In genomic region chr6:32845381-32845884, GRCh38 we compare ENCODE assay signal across 9 cellular contexts. TPM values are rescaled to one million over a fixed set of nuclear protein-coding genes. Genes with fewer than 3 reads are reported as not detected.
DNase-seq lines count a peak whose midpoint lies in the region; ATAC-seq and TF ChIP-seq lines count a peak whose summit lies in the region.
"Had no signal": no experiment of that assay in that cellular context is flagged by ENCODE, and none has a peak within 500 bp of the region (broad histone marks: within the 10 kb centered on the region; RNA-seq: fewer than 3 reads in every experiment).

No MANE protein-coding gene starts in this region.

- no peaks in the 10 kb centered on the region for H3K27me3 Mint-ChIP-seq in activated T-cell treated with anti-CD3 and anti-CD28 coated beads, Interleukin-2, amount 50 U/mL, for 72 hours (ENCODE audit: low read depth)

- H3K36me3 ChIP-seq in mucosa of descending colon (ENCODE audit: low read depth) (peaks cover 9% of the 10 kb centered on the region), SK-N-SH (replicated peaks in 1 of 2; ENCODE audit: control insufficient read depth in 1 of 2, insufficient read depth in 2 of 2, low read length in 1 of 2) (peaks cover 7 to 32% of the 10 kb centered on the region in 2 experiments)

- 82% methylated on average over 10 of the region's 10 CpGs for WGBS in SK-N-SH (ENCODE audit: low lambda C conversion rate)

- CTCF ChIA-PET in SK-N-SH (lab: Yijun Ruan, JAX) = interaction anchor here (0.8 to 5.2 kb wide), 10 partner anchors 10 to 139 kb away, joined by 3 to 31 read pairs (median 4); partner anchors contain the start of genes PSMB9 and TAP1

- H3K27ac Mint-ChIP-seq in activated T-cell treated with anti-CD3 and anti-CD28 coated beads, Interleukin-2, amount 50 U/mL, for 72 hours = peak overlapping the region; percentile 100

- H3K27me3 ChIP-seq in SK-N-SH (ENCODE audit: insufficient read depth) = no peaks in the 10 kb centered on the region

- no peak overlapping the region for H2AFZ ChIP-seq in SK-N-SH (ENCODE audit: low read depth)

- H3K4me3 Mint-ChIP-seq in activated T-cell treated with anti-CD3 and anti-CD28 coated beads, Interleukin-2, amount 50 U/mL, for 72 hours = peak overlapping the region; percentile 98 to 99

- TF ChIP-seq CTCF in mucosa of descending colon (IDR thresholded peaks at IDR 0.05) = no peak
- no peak for TF ChIP-seq CTCF in SK-N-SH (IDR thresholded peaks at IDR 0.05)
- no peak for TF ChIP-seq CTCF in GM13977 (IDR thresholded peaks at IDR 0.05; ENCODE audit: extremely low read depth, insufficient read depth, missing control alignments)

- in situ Hi-C loops in KBM-7 (cut with MboI; ENCODE audit: low pct_unique_long_range_greater_than_20kb, low sequenced_read_pairs) = no loop called here
- in situ Hi-C loops in GM13977 (cut with MboI; ENCODE audit: low pct_unique_long_range_greater_than_20kb, low sequenced_read_pairs, unreplicated experiment) = no loop called here

- peaks cover 61 to 81% of the 10 kb centered on the region in 2 donors for H3K36me3 Mint-ChIP-seq in activated T-cell treated with anti-CD3 and anti-CD28 coated beads, Interleukin-2, amount 50 U/mL, for 72 hours (ENCODE audit: insufficient read depth in 2 of 2)

- no peak for TF ChIP-seq EP300 in SK-N-SH (IDR thresholded peaks at IDR 0.05; ENCODE audit: borderline replicate concordance in 1 of 2, low read depth in 1 of 2, low read length in 1 of 2)

- peaks cover 0 to 2% of the 10 kb centered on the region in 2 donors for H3K9me3 Mint-ChIP-seq in activated T-cell treated with anti-CD3 and anti-CD28 coated beads, Interleukin-2, amount 50 U/mL, for 72 hours

- POLR2A ChIA-PET in SK-N-SH (lab: Yijun Ruan, JAX) = interaction anchor here (1.4 kb wide), 1 partner anchor 127 kb away, joined by 8 read pairs; no protein-coding TSS in a partner anchor

- H3K9me3 ChIP-seq in mucosa of descending colon (no peaks in the 10 kb centered on the region), SK-N-SH (no peaks in the 10 kb centered on the region)

- no peaks in the 10 kb centered on the region for H3K79me2 ChIP-seq in SK-N-SH (ENCODE audit: insufficient read depth)

- peak; percentile 9 to 10 for ATAC-seq in activated T-cell treated with anti-CD3 and anti-CD28 coated beads, Interleukin-2, amount 50 U/mL, for 72 hours (replicated peaks in 1 of 2)
- no peak for ATAC-seq in mucosa of descending colon
- ATAC-seq in HG03108 (IDR thresholded peaks at IDR 0.05; ENCODE audit: unreplicated experiment) = no peak

- H3K4me2 ChIP-seq in SK-N-SH = no peak overlapping the region

- H4K20me1 ChIP-seq in SK-N-SH (ENCODE audit: insufficient read depth) = no peaks in the 10 kb centered on the region

- peaks cover 20% of the 10 kb centered on the region for H3K4me1 ChIP-seq in mucosa of descending colon (ENCODE audit: low read depth)
- H3K4me1 ChIP-seq in SK-N-SH (ENCODE audit: control insufficient read depth in 1 of 2, insufficient read depth in 2 of 2, low read depth in 1 of 2, low read length in 1 of 2) = peaks cover 0 to 13% of the 10 kb centered on the region in 2 experiments; a peak in 1 of 4 replicates

- no peak for TF ChIP-seq RAD21 in SK-N-SH (IDR thresholded peaks at IDR 0.05; ENCODE audit: low read length)

- no peaks in the 10 kb centered on the region for H3K9me2 ChIP-seq in SK-N-SH

- peak; percentile 56 for DNase-seq in Ammon's horn (ENCODE audit: low spot score)
- peak; percentile 47 for DNase-seq in KBM-7
- peak; percentile 40 to 50 for DNase-seq in activated T-cell treated with anti-CD3 and anti-CD28 coated beads, Interleukin-2, amount 50 U/mL, for 72 hours
- DNase-seq in mucosa of descending colon = peak in 2 of 3 donors; percentile 50 to 76
- no peak for DNase-seq in SK-N-SH
- DNase-seq in T1000 (lab: John Stamatoyannopoulos, UW) = no peak
- no peak for DNase-seq in GM13977 (ENCODE audit: low spot score)

- no peaks in the 10 kb centered on the region for H3F3A ChIP-seq in SK-N-SH (replicated peaks; ENCODE audit: insufficient read depth)

- no peak overlapping the region for H3K9ac ChIP-seq in SK-N-SH

- intact Hi-C loops in mucosa of descending colon (cut with DNase I, micrococcal nuclease) = no loop called here

- H3K4me1 Mint-ChIP-seq in activated T-cell treated with anti-CD3 and anti-CD28 coated beads, Interleukin-2, amount 50 U/mL, for 72 hours (ENCODE audit: low read depth) = peaks cover 86% of the 10 kb centered on the region

- H3K4me3 ChIP-seq in mucosa of descending colon (no peak overlapping the region), SK-N-SH (ENCODE audit: low read depth in 2 of 2, low read length in 1 of 2) (no peak overlapping the region)

- H3K27ac ChIP-seq in SK-N-SH (ENCODE audit: low read depth in 2 of 2, low read length in 1 of 2) = no peak overlapping the region

TF ChIP-seq in SK-N-SH, 30 proteins besides CTCF, POLR2A, EP300 and RAD21:
- no peak for TF ChIP-seq PBX3 (IDR thresholded peaks at IDR 0.05)
- no peak for TF ChIP-seq ZBTB33 (IDR thresholded peaks at IDR 0.05; ENCODE audit: borderline replicate concordance, low read depth)
- no peak for TF ChIP-seq YY1 (IDR thresholded peaks at IDR 0.05; ENCODE audit: low read depth)
- no peak for TF ChIP-seq SMC3 (IDR thresholded peaks at IDR 0.05; ENCODE audit: low read depth, low read length)
- TF ChIP-seq TAF1 (IDR thresholded peaks at IDR 0.05; ENCODE audit: borderline replicate concordance, low read depth, low read length) = no peak
- no peak for TF ChIP-seq NRF1 (IDR thresholded peaks at IDR 0.05; ENCODE audit: low read depth, low read length)
- no peak for TF ChIP-seq TCF12 (IDR thresholded peaks at IDR 0.05)
- no peak for TF ChIP-seq GATA2 (CRISPR knock-in tag; IDR thresholded peaks at IDR 0.05)
- TF ChIP-seq, protein P1, sequence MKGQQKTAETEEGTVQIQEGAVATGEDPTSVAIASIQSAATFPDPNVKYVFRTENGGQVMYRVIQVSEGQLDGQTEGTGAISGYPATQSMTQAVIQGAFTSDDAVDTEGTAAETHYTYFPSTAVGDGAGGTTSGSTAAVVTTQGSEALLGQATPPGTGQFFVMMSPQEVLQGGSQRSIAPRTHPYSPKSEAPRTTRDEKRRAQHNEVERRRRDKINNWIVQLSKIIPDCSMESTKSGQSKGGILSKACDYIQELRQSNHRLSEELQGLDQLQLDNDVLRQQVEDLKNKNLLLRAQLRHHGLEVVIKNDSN (IDR thresholded peaks at IDR 0.05; ENCODE audit: borderline replicate concordance, low read depth) = no peak
- TF ChIP-seq RXRA (IDR thresholded peaks at IDR 0.05; ENCODE audit: borderline replicate concordance, low read depth) = no peak
- TF ChIP-seq NFIC (IDR thresholded peaks at IDR 0.05; ENCODE audit: borderline replicate concordance) = no peak

RNA-seq across cellular contexts. Expression of gene PSMB8, which starts 1.6 kb away (rescaled TPM):
- 100 to 1,000 TPM; 301 to 305 TPM for total RNA-seq in activated T-cell treated with anti-CD3 and anti-CD28 coated beads, Interleukin-2, amount 50 U/mL, for 72 hours
- total RNA-seq in mucosa of descending colon = 100 to 1,000 TPM in 2 of 3 donors, 10 to 100 TPM in 1; 94.7 to 199 (median 117) TPM
- 52.8 and 55.7 TPM in 2 replicates for polyA plus RNA-seq in SK-N-SH (2012; rRNA removed)
- 46.3 and 55.0 TPM in 2 replicates for polyA plus RNA-seq in SK-N-SH (2012; cell fraction: cytosol; rRNA removed)
- polyA plus RNA-seq in SK-N-SH (2012; cell fraction: nucleus; rRNA removed) = 36.6 and 41.1 TPM in 2 replicates

RNA-seq across cellular contexts. Expression of gene TAP2, which starts 6.9 kb away (rescaled TPM):
- total RNA-seq in activated T-cell treated with anti-CD3 and anti-CD28 coated beads, Interleukin-2, amount 50 U/mL, for 72 hours = 100 to 1,000 TPM; 117 to 127 TPM
- total RNA-seq in mucosa of descending colon = 100 to 1,000 TPM in 1 of 3 donors, 10 to 100 TPM in 2; 47.4 to 179 (median 52.7) TPM
- polyA plus RNA-seq in SK-N-SH (2012; rRNA removed) = 14.0 and 19.9 TPM in 2 replicates
- polyA plus RNA-seq in SK-N-SH (2012; cell fraction: cytosol; rRNA removed) = 10.9 and 11.2 TPM in 2 replicates
- polyA plus RNA-seq in SK-N-SH (2012; cell fraction: nucleus; rRNA removed) = 48.4 and 53.9 TPM in 2 replicates

RNA-seq across cellular contexts. Expression of gene TAP1, which starts 8.1 kb away (rescaled TPM):
- 100 to 1,000 TPM; 328 to 373 TPM for total RNA-seq in activated T-cell treated with anti-CD3 and anti-CD28 coated beads, Interleukin-2, amount 50 U/mL, for 72 hours
- total RNA-seq in mucosa of descending colon = 100 to 1,000 TPM in 1 of 3 donors, 10 to 100 TPM in 2; 69.5 to 131 (median 91.3) TPM
- polyA plus RNA-seq in SK-N-SH (2012; rRNA removed) = 31.1 and 35.7 TPM in 2 replicates
- polyA plus RNA-seq in SK-N-SH (2012; cell fraction: cytosol; rRNA removed) = 21.3 and 29.1 TPM in 2 replicates
- polyA plus RNA-seq in SK-N-SH (2012; cell fraction: nucleus; rRNA removed) = 34.6 and 35.9 TPM in 2 replicates

RNA-seq across cellular contexts. Expression of gene PSMB9, which starts 8.6 kb away (rescaled TPM):
- 100 to 1,000 TPM; 271 to 299 TPM for total RNA-seq in activated T-cell treated with anti-CD3 and anti-CD28 coated beads, Interleukin-2, amount 50 U/mL, for 72 hours
- total RNA-seq in mucosa of descending colon = 100 to 1,000 TPM in 1 of 3 donors, 10 to 100 TPM in 2; 37.4 to 108 (median 39.0) TPM
- polyA plus RNA-seq in SK-N-SH (2012; rRNA removed) = 52.4 and 83.7 TPM in 2 replicates
- polyA plus RNA-seq in SK-N-SH (2012; cell fraction: cytosol; rRNA removed) = 51.2 and 54.6 TPM in 2 replicates
- 25.2 and 32.3 TPM in 2 replicates for polyA plus RNA-seq in SK-N-SH (2012; cell fraction: nucleus; rRNA removed)

RNA-seq across cellular contexts. Expression of gene HLA-DOB, which starts 28.6 kb away (rescaled TPM):
- 1 to 10 TPM; 8.0 to 8.1 TPM for total RNA-seq in activated T-cell treated with anti-CD3 and anti-CD28 coated beads, Interleukin-2, amount 50 U/mL, for 72 hours
- total RNA-seq in mucosa of descending colon = under 1 TPM in 2 of 3 donors, not detected in 1; 0.38 to 0.87 TPM
- not detected in 2 replicates for polyA plus RNA-seq in SK-N-SH (2012; rRNA removed)
- polyA plus RNA-seq in SK-N-SH (2012; cell fraction: cytosol; rRNA removed) = not detected in 2 replicates
- 0.12 TPM in 1 of 2 replicates, not detected in the other for polyA plus RNA-seq in SK-N-SH (2012; cell fraction: nucleus; rRNA removed)
- total RNA-seq: renal cortical epithelial cell had no signal

Comparison
In these comparisons a context has a peak if more than half of its experiments do, and no peak if none do; other contexts are left out.
1. DNase-seq: peak in Ammon's horn (single experiment), KBM-7 (single experiment), activated T-cell treated with anti-CD3 and anti-CD28 coated beads, Interleukin-2, amount 50 U/mL, for 72 hours (2 of 2) and mucosa of descending colon (2 of 3); none in SK-N-SH (single experiment), T1000 (single experiment) and GM13977 (single experiment).
2. ATAC-seq: peak in activated T-cell treated with anti-CD3 and anti-CD28 coated beads, Interleukin-2, amount 50 U/mL, for 72 hours (2 of 2); none in mucosa of descending colon (single experiment) and HG03108 (single experiment).